ENCODE assay signal across 17 cellular contexts in genomic region chr5:127652952-127653611, GRCh38. TPM values are rescaled to one million over a fixed set of nuclear protein-coding genes. Genes with fewer than 3 reads are reported as not detected.
"Had no signal": no experiment of that assay in that cellular context is flagged by ENCODE, and none has a peak within 500 bp of the region (broad histone marks: within the 10 kb centered on the region; RNA-seq: fewer than 3 reads in every experiment).

No MANE protein-coding gene starts in this region.

- H3K36me3 Mint-ChIP-seq: activated naive CD8-positive, alpha-beta T cell treated with anti-CD3 and anti-CD28 coated beads, Interleukin-2, amount 10 ng/mL, durations not matched to agents 7 days and 5 days; immature natural killer cell; mesothelial cell of epicardium; naive B cell had no signal

- H3K4me3 Mint-ChIP-seq: activated CD4-positive, alpha-beta memory T cell treated with anti-CD3 and anti-CD28 coated beads, Interleukin-2, amount 10 ng/mL, durations not matched to agents 7 days and 5 days; activated naive CD8-positive, alpha-beta T cell treated with anti-CD3 and anti-CD28 coated beads, Interleukin-2, amount 10 ng/mL, durations not matched to agents 7 days and 5 days; activated T-cell treated with anti-CD3 and anti-CD28 coated beads, Interleukin-2, amount 50 U/mL, for 72 hours; immature natural killer cell; mesothelial cell of epicardium; naive B cell had no signal

- DNase-seq: activated CD4-positive, alpha-beta memory T cell treated with anti-CD3 and anti-CD28 coated beads, Interleukin-2, amount 10 ng/mL, durations not matched to agents 7 days and 5 days; activated naive CD8-positive, alpha-beta T cell treated with anti-CD3 and anti-CD28 coated beads, Interleukin-2, amount 10 ng/mL, durations not matched to agents 7 days and 5 days; activated T-cell treated with anti-CD3 and anti-CD28 coated beads, Interleukin-2, amount 50 U/mL, for 72 hours; anterior cingulate cortex; dermis blood vessel endothelial cell; immature natural killer cell; left cardiac atrium; lower lobe of right lung; naive B cell; small intestine; tibial artery had no signal

- H3K4me1 ChIP-seq: breast epithelium, parathyroid adenoma, tibial artery had no signal

- H3K4me1 Mint-ChIP-seq: activated CD4-positive, alpha-beta memory T cell treated with anti-CD3 and anti-CD28 coated beads, Interleukin-2, amount 10 ng/mL, durations not matched to agents 7 days and 5 days; activated naive CD8-positive, alpha-beta T cell treated with anti-CD3 and anti-CD28 coated beads, Interleukin-2, amount 10 ng/mL, durations not matched to agents 7 days and 5 days; immature natural killer cell; naive B cell had no signal

- H3K9me3 Mint-ChIP-seq: activated CD4-positive, alpha-beta memory T cell treated with anti-CD3 and anti-CD28 coated beads, Interleukin-2, amount 10 ng/mL, durations not matched to agents 7 days and 5 days; activated naive CD8-positive, alpha-beta T cell treated with anti-CD3 and anti-CD28 coated beads, Interleukin-2, amount 10 ng/mL, durations not matched to agents 7 days and 5 days; activated T-cell treated with anti-CD3 and anti-CD28 coated beads, Interleukin-2, amount 50 U/mL, for 72 hours; immature natural killer cell; mesothelial cell of epicardium; naive B cell had no signal

- H3K36me3 ChIP-seq: breast epithelium, lower lobe of right lung, tibial artery had no signal

- ATAC-seq: left cardiac atrium, lower lobe of right lung had no signal

- H3K27me3 Mint-ChIP-seq: activated naive CD8-positive, alpha-beta T cell treated with anti-CD3 and anti-CD28 coated beads, Interleukin-2, amount 10 ng/mL, durations not matched to agents 7 days and 5 days had no signal

- H3K27ac Mint-ChIP-seq: activated CD4-positive, alpha-beta memory T cell treated with anti-CD3 and anti-CD28 coated beads, Interleukin-2, amount 10 ng/mL, durations not matched to agents 7 days and 5 days; activated naive CD8-positive, alpha-beta T cell treated with anti-CD3 and anti-CD28 coated beads, Interleukin-2, amount 10 ng/mL, durations not matched to agents 7 days and 5 days; activated T-cell treated with anti-CD3 and anti-CD28 coated beads, Interleukin-2, amount 50 U/mL, for 72 hours; immature natural killer cell; mesothelial cell of epicardium; naive B cell had no signal

- H3K27me3 ChIP-seq: breast epithelium, tibial artery had no signal

- H3K9me3 ChIP-seq: breast epithelium, lower lobe of right lung, tibial artery had no signal

- H3K27ac ChIP-seq: breast epithelium, lower lobe of right lung, parathyroid adenoma, tibial artery, VCaP had no signal

- H3K4me3 ChIP-seq: breast epithelium, lower lobe of right lung, tibial artery had no signal

RNA-seq across cellular contexts. Expression of gene CTXN3, which starts 4.2 kb away (rescaled TPM):
- total RNA-seq: activated CD4-positive, alpha-beta memory T cell treated with anti-CD3 and anti-CD28 coated beads, Interleukin-2, amount 10 ng/mL, durations not matched to agents 7 days and 5 days; activated naive CD8-positive, alpha-beta T cell treated with anti-CD3 and anti-CD28 coated beads, Interleukin-2, amount 10 ng/mL, durations not matched to agents 7 days and 5 days; activated T-cell treated with anti-CD3 and anti-CD28 coated beads, Interleukin-2, amount 50 U/mL, for 72 hours; breast epithelium; dermis blood vessel endothelial cell; epithelial cell of proximal tubule; left cardiac atrium; lower lobe of right lung; mesothelial cell of epicardium had no signal

RNA-seq across cellular contexts. Expression of gene CCDC192, which starts 50.1 kb away (rescaled TPM):
- total RNA-seq: activated CD4-positive, alpha-beta memory T cell treated with anti-CD3 and anti-CD28 coated beads, Interleukin-2, amount 10 ng/mL, durations not matched to agents 7 days and 5 days; activated naive CD8-positive, alpha-beta T cell treated with anti-CD3 and anti-CD28 coated beads, Interleukin-2, amount 10 ng/mL, durations not matched to agents 7 days and 5 days; cerebellum; dermis blood vessel endothelial cell; epithelial cell of proximal tubule; left cardiac atrium; lower lobe of right lung had no signal
